Comparison of ENCODE assay signal across 22 cellular contexts in genomic region chr18:33666915-33667314, GRCh38.
DNase-seq lines count a peak whose midpoint lies in the region; ATAC-seq and TF ChIP-seq lines count a peak whose summit lies in the region.
"Had no signal": no experiment of that assay in that cellular context is flagged by ENCODE, and none has a peak within 500 bp of the region (broad histone marks: within the 10 kb centered on the region; RNA-seq: fewer than 3 reads in every experiment).

No MANE protein-coding gene starts in this region.

- no peak overlapping the region for H3K4me2 ChIP-seq in neural progenitor cell
- H3K4me2 ChIP-seq: SK-N-SH had no signal

- peaks cover 11% of the 10 kb centered on the region for H3K4me1 ChIP-seq in neural progenitor cell
- H3K4me1 ChIP-seq: Peyer's patch had no signal

- no peak overlapping the region for H2AFZ ChIP-seq in neural progenitor cell (replicated peaks)

- H3K27ac Mint-ChIP-seq in brain (peak overlapping the region in 3 of 5 experiments; percentile 67 to 89 (median 81)), neural progenitor cell (peak overlapping the region; percentile 48)
- H3K27ac Mint-ChIP-seq: B cell; CD4-positive, alpha-beta T cell; HFFc6 had no signal

- no peaks in the 10 kb centered on the region for H3K79me2 ChIP-seq in neural progenitor cell (ENCODE audit: low read depth)

- H3K4me3 Mint-ChIP-seq in brain (peak overlapping the region in 1 of 5 experiments; percentile 25), neural progenitor cell (no peak overlapping the region)
- H3K4me3 Mint-ChIP-seq: B cell; CD4-positive, alpha-beta T cell; HFFc6 had no signal

- no peaks in the 10 kb centered on the region for H4K20me1 ChIP-seq in neural progenitor cell (ENCODE audit: low read depth)

- H3K9ac ChIP-seq in neural progenitor cell, result no peak overlapping the region
- H3K9ac ChIP-seq: SK-N-SH had no signal

- no peak overlapping the region for H3K4me3 ChIP-seq in neural progenitor cell
- H3K4me3 ChIP-seq: GM12878, Peyer's patch had no signal

- peaks cover 59% of the 10 kb centered on the region for H3K4me1 Mint-ChIP-seq in brain
- H3K4me1 Mint-ChIP-seq in neural progenitor cell, result peaks cover 24% of the 10 kb centered on the region
- H3K4me1 Mint-ChIP-seq: B cell had no signal

- H3K36me3 ChIP-seq in neural progenitor cell, result no peaks in the 10 kb centered on the region
- H3K36me3 ChIP-seq: Peyer's patch had no signal

- H3K27me3 Mint-ChIP-seq in brain, result no peaks in the 10 kb centered on the region
- no peaks in the 10 kb centered on the region for H3K27me3 Mint-ChIP-seq in neural progenitor cell (ENCODE audit: insufficient read depth, low read depth)
- H3K27me3 Mint-ChIP-seq: B cell; CD4-positive, alpha-beta T cell had no signal

- H3K9me3 Mint-ChIP-seq in brain (no peaks in the 10 kb centered on the region), neural progenitor cell (no peaks in the 10 kb centered on the region)

- H3K27me3 ChIP-seq in neural progenitor cell, result no peaks in the 10 kb centered on the region
- H3K27me3 ChIP-seq: Peyer's patch had no signal

- H3K36me3 Mint-ChIP-seq in brain, result peaks cover 17% of the 10 kb centered on the region
- peaks cover 4% of the 10 kb centered on the region for H3K36me3 Mint-ChIP-seq in neural progenitor cell

- no peak overlapping the region for H3K27ac ChIP-seq in neural progenitor cell
- H3K27ac ChIP-seq: 22Rv1, Peyer's patch had no signal

- no peaks in the 10 kb centered on the region for H3F3A ChIP-seq in neural progenitor cell (ENCODE audit: low read depth)

- no peak for ATAC-seq in GM19328 (IDR thresholded peaks at IDR 0.05; ENCODE audit: unreplicated experiment)
- ATAC-seq: GM12878 had no signal

- H3K9me3 ChIP-seq in neural progenitor cell (ENCODE audit: low read depth), result no peaks in the 10 kb centered on the region
- H3K9me3 ChIP-seq: Peyer's patch, SK-N-SH had no signal

- DNase-seq in DMS53 (lab: John Stamatoyannopoulos, UW), result peak; percentile 5
- no peak for DNase-seq in DMS53 treated with DMSO at 0.1 percent for 48 hours (lab: John Stamatoyannopoulos, UW; ENCODE audit: unreplicated experiment)
- DNase-seq in NCI-H69 (lab: John Stamatoyannopoulos, UW), result peak; percentile 56
- no peak for DNase-seq in neural progenitor cell (ENCODE audit: low spot score)
- DNase-seq in epidermal melanocyte (ENCODE audit: insufficient read length, low spot score), result no peak
- DNase-seq in HT-29 (ENCODE audit: low spot score), result no peak
- DNase-seq: CD4-positive, alpha-beta T cell; DND-41; GOT3; HFFc6; Kasumi-1; NCI-H1105 treated with DMSO at 0.1 percent for 48 hours; NCI-H1694 treated with DMSO at 0.1 percent for 48 hours; NCI-H446; Right ventricle myocardium superior; SK-N-SH had no signal

- no peak for TF ChIP-seq CTCF in brain (conservative IDR thresholded peaks at IDR 0.05)
- no peak for TF ChIP-seq CTCF in neural progenitor cell (IDR thresholded peaks at IDR 0.05)

Comparison
In these comparisons a context has a peak if more than half of its experiments do, and no peak if none do; other contexts are left out.
1. DNase-seq: peak in DMS53 (single experiment) and NCI-H69 (single experiment); none in DMS53 treated with DMSO at 0.1 percent for 48 hours (single experiment), neural progenitor cell (single experiment), epidermal melanocyte (single experiment) and HT-29 (single experiment).